Comparison of ENCODE assay signal across 24 cellular contexts in the genomic region with DNA sequence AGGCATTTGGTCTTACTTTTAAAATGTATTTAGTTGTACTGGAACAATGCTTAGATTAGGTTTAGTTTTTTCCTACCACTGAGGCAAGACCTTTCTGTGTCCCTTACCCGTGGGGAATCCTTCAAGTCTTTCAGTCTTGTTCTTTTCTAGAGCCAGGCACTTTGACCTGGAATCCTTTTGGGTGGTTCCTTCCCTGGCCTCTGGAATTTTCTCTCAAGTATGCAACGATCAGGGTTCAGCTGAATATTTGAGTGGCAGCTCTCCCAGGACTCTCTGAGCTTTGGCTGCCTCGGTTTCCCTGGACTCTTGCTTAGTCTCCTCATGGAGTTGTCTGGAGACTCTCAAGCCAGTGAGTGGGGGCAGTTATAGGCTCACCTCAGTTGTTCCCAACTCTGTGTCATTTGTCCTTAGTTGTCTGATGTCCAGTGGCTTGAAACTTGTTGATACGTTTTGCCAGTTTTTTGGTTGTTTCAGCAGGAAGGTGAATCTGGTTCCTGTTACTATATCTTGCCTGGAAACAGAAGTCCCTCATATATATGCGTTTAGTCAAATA.
DNase-seq lines count a peak whose midpoint lies in the region; ATAC-seq and TF ChIP-seq lines count a peak whose summit lies in the region.
"Had no signal": no experiment of that assay in that cellular context is flagged by ENCODE, and none has a peak within 500 bp of the region (broad histone marks: within the 10 kb centered on the region; RNA-seq: fewer than 3 reads in every experiment).

No MANE protein-coding gene starts in this region.

- H3K27me3 Mint-ChIP-seq in CD8-positive, alpha-beta T cell (ENCODE audit: low read depth), result no peaks in the 10 kb centered on the region
- H3K27me3 Mint-ChIP-seq: activated CD8-positive, alpha-beta T cell treated with anti-CD3 and anti-CD28 coated beads for 36 hours; CD8-positive, alpha-beta memory T cell; central memory CD8-positive, alpha-beta T cell had no signal

- peak overlapping the region in 6 of 11 experiments; percentile 1 to 63 (median 20); a peak in 7 of 22 replicates for H3K4me2 ChIP-seq in BLaER1 treated with 17β-estradiol and CSF1 and Interleukin-3, amounts not matched to agents 10 nM and 100 nM
- no peak overlapping the region for H3K4me2 ChIP-seq in PC-9
- H3K4me2 ChIP-seq in trophoblast cell (ENCODE audit: low read length), result peak overlapping the region; percentile 29

- H3K4me3 Mint-ChIP-seq in CD8-positive, alpha-beta T cell, result no peak overlapping the region
- H3K4me3 Mint-ChIP-seq: activated CD8-positive, alpha-beta T cell treated with anti-CD3 and anti-CD28 coated beads for 36 hours; CD8-positive, alpha-beta memory T cell; central memory CD8-positive, alpha-beta T cell had no signal

- DNase-seq in PC-9, result no peak
- DNase-seq in heart left ventricle, result no peak
- peak; percentile 51 to 68 for DNase-seq in trophoblast cell
- DNase-seq in BE2C, result no peak
- no peak for DNase-seq in CD8-positive, alpha-beta T cell
- DNase-seq in NCI-H187 (lab: John Stamatoyannopoulos, UW), result no peak
- DNase-seq: activated CD4-positive, CD25-positive, alpha-beta regulatory T cell treated with anti-CD3 and anti-CD28 coated beads, Interleukin-2, amount 50 U/mL, for 72 hours; activated CD8-positive, alpha-beta T cell treated with anti-CD3 and anti-CD28 coated beads for 36 hours; activated gamma-delta T cell treated with Interleukin-2 at 50 U/mL for 16 hours; activated T-cell treated with anti-CD3 and anti-CD28 coated beads for 4 hours; adrenal gland; CD8-positive, alpha-beta memory T cell; GDM1; hippocampal formation; Kasumi-1; NCI-H1092; NCI-H1930; NCI-H226; NCI-H82; nucleus accumbens had no signal

- peaks cover 30% of the 10 kb centered on the region for H3F3A ChIP-seq in PC-9 (ENCODE audit: insufficient read depth, low read depth)

- ATAC-seq in heart left ventricle, result peak in 3 of 4 donors; percentile 24 to 39 (median 30)
- ATAC-seq in CD8-positive, alpha-beta T cell, result no peak
- no peak for ATAC-seq in HG03097 (IDR thresholded peaks at IDR 0.05; ENCODE audit: low FRiP score, unreplicated experiment)
- ATAC-seq: activated CD8-positive, alpha-beta T cell treated with anti-CD3 and anti-CD28 coated beads for 36 hours had no signal

- H3K18ac ChIP-seq in trophoblast cell (ENCODE audit: low read length), result no peak overlapping the region

- POLR2A ChIA-PET in PC-9 (lab: Charles Lee; ENCODE audit: unreplicated experiment), result no interaction called here
- POLR2A ChIA-PET in CD8-positive, alpha-beta T cell (lab: Charles Lee), result no interaction called here

- H4K20me1 ChIP-seq in BLaER1 treated with 17β-estradiol and CSF1 and Interleukin-3, amounts not matched to agents 10 nM and 100 nM, result peaks cover 57 to 100% (median 87%) of the 10 kb centered on the region in 11 experiments
- H4K20me1 ChIP-seq in PC-9 (ENCODE audit: insufficient read depth), result peaks cover 65% of the 10 kb centered on the region

- no peaks in the 10 kb centered on the region for H3K9me3 Mint-ChIP-seq in CD8-positive, alpha-beta T cell
- H3K9me3 Mint-ChIP-seq: activated CD8-positive, alpha-beta T cell treated with anti-CD3 and anti-CD28 coated beads for 36 hours; CD8-positive, alpha-beta memory T cell; central memory CD8-positive, alpha-beta T cell had no signal

- no peak overlapping the region for H3K9ac ChIP-seq in BLaER1 treated with 17β-estradiol and CSF1 and Interleukin-3, amounts not matched to agents 10 nM and 100 nM
- H3K9ac ChIP-seq in trophoblast cell (ENCODE audit: low read length), result no peak overlapping the region

- TF ChIP-seq CTCF in PC-9 (conservative IDR thresholded peaks at IDR 0.05) (no peak), heart left ventricle (IDR thresholded peaks at IDR 0.05) (no peak), BE2C (IDR thresholded peaks at IDR 0.05; ENCODE audit: low read depth, low read length) (no peak)
- no peak for TF ChIP-seq CTCF in CD8-positive, alpha-beta T cell (IDR thresholded peaks at IDR 0.05)

- no peak overlapping the region for H3K4ac ChIP-seq in trophoblast cell (ENCODE audit: low read depth, low read length)

- H4K12ac ChIP-seq in trophoblast cell (ENCODE audit: low read depth, low read length), result no peak overlapping the region

- no peak for TF ChIP-seq POLR2A in heart left ventricle (IDR thresholded peaks at IDR 0.05)

- 17 to 32% (median 23%) methylated on average over 5 of the region's 5 CpGs for WGBS in heart left ventricle, 4 donors
- no CpG with 5 or more reads among the region's 5 CpGs for WGBS in trophoblast cell (ENCODE audit: extremely low coverage, insufficient coverage, insufficient read length)

- intact Hi-C loops in PC-9 (cut with micrococcal nuclease; ENCODE audit: unreplicated experiment) (no loop called here), heart left ventricle (cut with DNase I) (no loop called here)
- intact Hi-C loops in CD8-positive, alpha-beta T cell (cut with DNase I, micrococcal nuclease), result no loop called here

- peaks cover 4 to 81% (median 11%) of the 10 kb centered on the region in 10 experiments; a peak in 17 of 20 replicates for H3K4me1 ChIP-seq in BLaER1 treated with 17β-estradiol and CSF1 and Interleukin-3, amounts not matched to agents 10 nM and 100 nM
- H3K4me1 ChIP-seq in PC-9 (replicated peaks; ENCODE audit: insufficient read depth) (peaks cover 20% of the 10 kb centered on the region), heart left ventricle (peaks cover 20 to 95% (median 84%) of the 10 kb centered on the region in 12 donors), trophoblast cell (ENCODE audit: control insufficient read depth in 1 of 2, insufficient read depth in 2 of 2, low read length in 2 of 2) (peaks cover 3 to 6% of the 10 kb centered on the region in 2 experiments), BE2C (peaks cover 7% of the 10 kb centered on the region)
- H3K4me1 ChIP-seq in CD8-positive, alpha-beta T cell (ENCODE audit: insufficient read depth, low read length), result no peaks in the 10 kb centered on the region

- H2BK5ac ChIP-seq in trophoblast cell (ENCODE audit: low read depth, low read length, poor library complexity), result no peak overlapping the region

- no peaks in the 10 kb centered on the region for H3K9me3 ChIP-seq in BLaER1 treated with 17β-estradiol and CSF1 and Interleukin-3, amounts not matched to agents 10 nM and 100 nM (replicated peaks in 1 of 11)
- H3K9me3 ChIP-seq in PC-9 (ENCODE audit: insufficient read depth, low read depth) (no peaks in the 10 kb centered on the region), heart left ventricle (no peaks in the 10 kb centered on the region), trophoblast cell (ENCODE audit: insufficient read depth, low read depth, low read length) (no peaks in the 10 kb centered on the region), BE2C (no peaks in the 10 kb centered on the region)
- H3K9me3 ChIP-seq in CD8-positive, alpha-beta T cell (ENCODE audit: low read length), result no peaks in the 10 kb centered on the region
- H3K9me3 ChIP-seq: adrenal gland, suprapubic skin had no signal

- H3K14ac ChIP-seq in trophoblast cell (ENCODE audit: low read length), result no peak overlapping the region

- no peaks in the 10 kb centered on the region for H3K27me3 ChIP-seq in BLaER1 treated with 17β-estradiol and CSF1 and Interleukin-3, amounts not matched to agents 10 nM and 100 nM
- H3K27me3 ChIP-seq in PC-9 (ENCODE audit: insufficient read depth, low read depth) (no peaks in the 10 kb centered on the region), heart left ventricle (no peaks in the 10 kb centered on the region), trophoblast cell (ENCODE audit: insufficient read depth, low read length) (no peaks in the 10 kb centered on the region), BE2C (no peaks in the 10 kb centered on the region)
- H3K27me3 ChIP-seq in CD8-positive, alpha-beta T cell (ENCODE audit: insufficient read depth, low read length), result no peaks in the 10 kb centered on the region
- H3K27me3 ChIP-seq: adrenal gland, suprapubic skin had no signal

- H3K23ac ChIP-seq in trophoblast cell (ENCODE audit: low read length), result no peak overlapping the region

- peaks cover 13% of the 10 kb centered on the region for H3K36me3 Mint-ChIP-seq in CD8-positive, alpha-beta T cell

- H4K8ac ChIP-seq in trophoblast cell (ENCODE audit: low read depth, low read length), result no peak overlapping the region

- no peak overlapping the region for H4K91ac ChIP-seq in trophoblast cell (ENCODE audit: low read depth, low read length)

- H2BK120ac ChIP-seq in trophoblast cell (ENCODE audit: insufficient read depth, low read length, poor library complexity), result no peak overlapping the region

- CTCF ChIA-PET in PC-9 (lab: Charles Lee), result no interaction called here
- CTCF ChIA-PET in CD8-positive, alpha-beta T cell (lab: Charles Lee), result interaction anchor here (1.1 kb wide), 1 partner anchor 116 kb away, joined by 3 read pairs; no protein-coding TSS in a partner anchor

- no peaks in the 10 kb centered on the region for H3K79me1 ChIP-seq in trophoblast cell (ENCODE audit: low read length)

- BruUV-seq in PC-9 (replicated peaks; lab: Mats Ljungman, UMichigan), result no TSS peak

- no peak overlapping the region for H3K27ac Mint-ChIP-seq in CD8-positive, alpha-beta T cell
- H3K27ac Mint-ChIP-seq: activated CD8-positive, alpha-beta T cell treated with anti-CD3 and anti-CD28 coated beads for 36 hours; CD8-positive, alpha-beta memory T cell had no signal

- H3K9me2 ChIP-seq in PC-9 (ENCODE audit: insufficient read depth), result no peaks in the 10 kb centered on the region

- no peak overlapping the region for H2BK12ac ChIP-seq in trophoblast cell (ENCODE audit: low read length)

- H2AFZ ChIP-seq in PC-9 (no peak overlapping the region), trophoblast cell (ENCODE audit: insufficient read depth, low read length, poor library complexity) (no peak overlapping the region)

- no peak overlapping the region for H3K4me3 ChIP-seq in BLaER1 treated with 17β-estradiol and CSF1 and Interleukin-3, amounts not matched to agents 10 nM and 100 nM
- H3K4me3 ChIP-seq in PC-9 (no peak overlapping the region), heart left ventricle (peak overlapping the region in 2 of 12 donors; percentile 0 to 1), trophoblast cell (ENCODE audit: low read depth, low read length) (no peak overlapping the region), BE2C (ENCODE audit: low read depth, low read length) (no peak overlapping the region)
- H3K4me3 ChIP-seq in CD8-positive, alpha-beta T cell (ENCODE audit: low read depth, low read length), result no peak overlapping the region
- H3K4me3 ChIP-seq: adrenal gland, suprapubic skin had no signal

- H3K79me2 ChIP-seq in PC-9 (ENCODE audit: low read depth), result peaks cover 91% of the 10 kb centered on the region
- H3K79me2 ChIP-seq in trophoblast cell (ENCODE audit: control insufficient read depth, insufficient read depth, low read length, poor library complexity), result no peaks in the 10 kb centered on the region

- peaks cover 22 to 34% (median 32%) of the 10 kb centered on the region in 11 experiments for H3K36me3 ChIP-seq in BLaER1 treated with 17β-estradiol and CSF1 and Interleukin-3, amounts not matched to agents 10 nM and 100 nM
- peaks cover 8% of the 10 kb centered on the region; the same call in 1 of the 2 replicates for H3K36me3 ChIP-seq in PC-9 (ENCODE audit: low read depth)
- H3K36me3 ChIP-seq in heart left ventricle, result peaks cover 0 to 27% (median 16%) of the 10 kb centered on the region in 9 donors
- peaks cover 1 to 3% of the 10 kb centered on the region in 2 experiments for H3K36me3 ChIP-seq in trophoblast cell (ENCODE audit: control insufficient read depth in 1 of 2, insufficient read depth in 2 of 2, low read length in 2 of 2)
- no peaks in the 10 kb centered on the region for H3K36me3 ChIP-seq in BE2C
- H3K36me3 ChIP-seq in CD8-positive, alpha-beta T cell (ENCODE audit: insufficient read depth, low read length), result no peaks in the 10 kb centered on the region
- H3K36me3 ChIP-seq: adrenal gland, suprapubic skin had no signal

- H2AK5ac ChIP-seq in trophoblast cell (ENCODE audit: low read length), result no peak overlapping the region

- peaks cover 40% of the 10 kb centered on the region for H3K4me1 Mint-ChIP-seq in CD8-positive, alpha-beta T cell (ENCODE audit: low read depth)

- H3K27ac ChIP-seq in BLaER1 treated with 17β-estradiol and CSF1 and Interleukin-3, amounts not matched to agents 10 nM and 100 nM, result no peak overlapping the region
- 0 out of 2 replicates have a peak overlapping the region, but pooled peaks have one; percentile 12 for H3K27ac ChIP-seq in PC-9
- H3K27ac ChIP-seq in heart left ventricle, result peak overlapping the region in 11 of 12 donors; percentile 5 to 63 (median 39)
- peak overlapping the region; percentile 5 for H3K27ac ChIP-seq in trophoblast cell (ENCODE audit: low read depth, low read length)
- H3K27ac ChIP-seq in CD8-positive, alpha-beta T cell (ENCODE audit: low read depth, low read length), result no peak overlapping the region
- H3K27ac ChIP-seq: adrenal gland, suprapubic skin had no signal

Comparison
In these comparisons a context has a peak if more than half of its experiments do, and no peak if none do; other contexts are left out.
1. H3K27ac ChIP-seq: peak in PC-9 (single experiment), heart left ventricle (11 of 12) and trophoblast cell (single experiment); none in BLaER1 treated with 17β-estradiol and CSF1 and Interleukin-3, amounts not matched to agents 10 nM and 100 nM (0 of 11) and CD8-positive, alpha-beta T cell (single experiment).
2. DNase-seq: peak in trophoblast cell (2 of 2); none in PC-9 (0 of 2), heart left ventricle (0 of 5), BE2C (single experiment), CD8-positive, alpha-beta T cell (0 of 7) and NCI-H187 (0 of 2).
3. ATAC-seq: peak in heart left ventricle (3 of 4); none in CD8-positive, alpha-beta T cell (single experiment) and HG03097 (single experiment).